In genomic region chrX:132708529-132708928, GRCh38 we compare ENCODE assay signal across 35 cellular contexts.
"Had no signal": no experiment of that assay in that cellular context is flagged by ENCODE, and none has a peak within 500 bp of the region (broad histone marks: within the 10 kb centered on the region; RNA-seq: fewer than 3 reads in every experiment).

No MANE protein-coding gene starts in this region.

- H3K36me3 ChIP-seq: MG63 had no signal

- H3K9me3 ChIP-seq: MG63 had no signal

- DNase-seq: Karpas-422, Kasumi-1, MG63, MM.1S, MV-4-11, NCI-H1048, NCI-H1092, NCI-H1092 treated with DMSO at 0.1 percent for 48 hours, NCI-H1105, NCI-H1105 treated with DMSO at 0.1 percent for 48 hours, NCI-H1417, NCI-H1417 treated with DMSO at 0.1 percent for 48 hours, NCI-H1436, NCI-H1436 treated with DMSO at 0.1 percent for 48 hours, NCI-H146, NCI-H1694, NCI-H1694 treated with DMSO at 0.1 percent for 48 hours, NCI-H187, NCI-H187 treated with DMSO at 0.1 percent for 48 hours, NCI-H1930, NCI-H2029, NCI-H2029 treated with DMSO at 0.1 percent for 48 hours, NCI-H2081, NCI-H2081 treated with DMSO at 0.1 percent for 48 hours, NCI-H2107, NCI-H2171, NCI-H2171 treated with DMSO at 0.1 percent for 48 hours, NCI-H2227 treated with DMSO at 0.1 percent for 48 hours, NCI-H345, NCI-H446, NCI-H446 treated with DMSO at 0.1 percent for 48 hours, NCI-H510A, NCI-H510A treated with DMSO at 0.1 percent for 48 hours, NCI-H524, NCI-H524 treated with DMSO at 0.1 percent for 48 hours had no signal

- H3K4me3 ChIP-seq: MG63 had no signal

- H3K27me3 ChIP-seq: MG63 had no signal
